In the genomic region with DNA sequence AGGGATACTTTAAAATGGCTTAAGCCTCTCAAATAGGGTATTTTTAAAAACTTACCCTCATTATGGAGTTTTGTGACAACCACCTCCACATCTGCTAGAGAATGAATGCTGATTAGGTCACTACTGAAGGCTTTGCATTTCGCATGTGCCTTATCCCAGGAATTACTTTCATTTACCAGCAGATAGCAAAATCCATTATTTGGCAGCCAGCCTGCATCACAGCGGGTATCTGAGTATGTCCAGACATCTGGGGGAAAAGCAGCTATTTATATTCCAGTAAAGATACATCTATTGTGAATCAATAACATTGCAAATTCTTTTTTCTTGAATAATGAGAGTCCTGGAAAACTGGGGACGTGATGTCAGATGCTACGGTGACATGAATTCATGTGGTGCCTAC, we compare ENCODE assay signal across 15 cellular contexts. TPM values are rescaled to one million over a fixed set of nuclear protein-coding genes. Genes with fewer than 3 reads are reported as not detected.
A peak's percentile ranks its signal among the peaks of the same experiment; 100 is the strongest.
DNase-seq lines count a peak whose midpoint lies in the region; ATAC-seq and TF ChIP-seq lines count a peak whose summit lies in the region.
"Had no signal": no experiment of that assay in that cellular context is flagged by ENCODE, and none has a peak within 500 bp of the region (broad histone marks: within the 10 kb centered on the region; RNA-seq: fewer than 3 reads in every experiment).

No MANE protein-coding gene starts in this region.

- no peak overlapping the region for H3K4me3 ChIP-seq in fibroblast of mammary gland (ENCODE audit: control insufficient read depth, low read depth, low read length)
- H3K4me3 ChIP-seq in prostate gland: no peak overlapping the region

- no peak for TF ChIP-seq POLR2A in prostate gland (IDR thresholded peaks at IDR 0.05)

- DNase-seq in COR-L47 (lab: John Stamatoyannopoulos, UW) (peak; percentile 25), NCI-H1092 treated with DMSO at 0.1 percent for 48 hours (lab: John Stamatoyannopoulos, UW) (peak; percentile 7), NCI-H82 (lab: John Stamatoyannopoulos, UW) (peak; percentile 77), fibroblast of mammary gland (ENCODE audit: low read depth) (peak; percentile 8), OCI-M1 (lab: John Stamatoyannopoulos, UW) (no peak), prostate gland (ENCODE audit: low spot score) (no peak)
- DNase-seq: ACHN; CD8-positive, alpha-beta memory T cell; NCI-H187; NCI-H526; SHP77; T-helper 17 cell had no signal

- H3K27ac ChIP-seq in prostate gland: no peak overlapping the region
- H3K27ac ChIP-seq: HL-60 had no signal

- H3K9me3 ChIP-seq in prostate gland: no peaks in the 10 kb centered on the region

- no peaks in the 10 kb centered on the region for H3K27me3 ChIP-seq in prostate gland (replicated peaks; ENCODE audit: insufficient read depth)

- ATAC-seq in GM21526 (IDR thresholded peaks at IDR 0.05; ENCODE audit: low FRiP score, unreplicated experiment) (no peak), GM18519 (IDR thresholded peaks at IDR 0.05; ENCODE audit: low FRiP score, unreplicated experiment) (no peak)
- ATAC-seq: T-helper 17 cell had no signal

- intact Hi-C loops in prostate gland (cut with DNase I): no loop called here

- no peaks in the 10 kb centered on the region for H3K4me1 ChIP-seq in prostate gland (replicated peaks)

- no peak for TF ChIP-seq CTCF in fibroblast of mammary gland (conservative IDR thresholded peaks at IDR 0.05; ENCODE audit: control insufficient read depth, insufficient read depth, low read depth, low read length)
- TF ChIP-seq CTCF in prostate gland (IDR thresholded peaks at IDR 0.05): no peak

- no peaks in the 10 kb centered on the region for H3K36me3 ChIP-seq in prostate gland

- 85% methylated on average over 4 of the region's 4 CpGs for WGBS in prostate gland

RNA-seq across cellular contexts. Expression of gene LY75, which starts 22.5 kb away (rescaled TPM):
- 1 to 10 TPM; 1.8 to 1.9 TPM for total RNA-seq in prostate gland

Comparison
In these comparisons a context has a peak if more than half of its experiments do, and no peak if none do; other contexts are left out.
1. DNase-seq: peak in COR-L47 (single experiment), NCI-H1092 treated with DMSO at 0.1 percent for 48 hours (single experiment), NCI-H82 (single experiment) and fibroblast of mammary gland (single experiment); none in OCI-M1 (single experiment) and prostate gland (single experiment).